8 cellular contexts compared by ENCODE assay signal in the genomic region with DNA sequence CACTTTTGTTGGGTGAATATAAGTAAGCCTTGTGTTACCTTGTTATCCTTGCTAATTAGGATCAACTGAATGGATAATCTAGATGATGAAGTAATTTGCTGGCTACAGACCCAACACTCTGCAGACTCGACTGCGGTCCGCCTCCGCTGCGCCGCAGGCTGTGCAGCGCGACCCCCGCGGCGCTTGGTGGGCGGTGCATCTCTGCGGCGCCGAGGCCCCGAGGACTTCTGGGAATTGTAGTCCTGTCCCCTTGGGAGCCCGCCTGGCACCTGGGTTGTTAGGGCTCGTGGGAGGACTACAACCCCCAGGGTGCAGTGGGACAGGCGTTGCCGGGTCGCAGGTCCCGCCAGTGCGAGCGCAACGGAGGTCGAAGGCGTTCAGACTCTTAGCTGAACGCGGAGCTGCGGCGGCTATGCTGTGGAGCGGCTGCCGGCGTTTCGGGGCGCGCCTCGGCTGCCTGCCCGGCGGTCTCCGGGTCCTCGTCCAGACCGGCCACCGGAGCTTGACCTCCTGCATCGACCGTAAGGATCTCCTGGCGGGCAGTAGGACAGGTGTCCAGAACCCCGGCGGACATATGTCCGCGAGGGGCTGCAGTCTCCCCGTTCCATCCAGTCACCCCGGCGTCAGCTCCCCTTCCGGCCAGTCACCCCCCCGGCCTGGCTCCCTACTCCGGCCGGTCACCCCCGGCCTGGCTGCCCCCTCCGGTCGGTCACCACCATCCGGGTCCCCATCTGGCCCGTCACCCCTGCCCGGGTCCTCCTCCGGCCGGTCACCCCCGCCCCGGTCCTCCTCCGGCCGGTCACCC. TPM values are rescaled to one million over a fixed set of nuclear protein-coding genes. Genes with fewer than 3 reads are reported as not detected.
A peak's percentile ranks its signal among the peaks of the same experiment; 100 is the strongest.
DNase-seq lines count a peak whose midpoint lies in the region; ATAC-seq and TF ChIP-seq lines count a peak whose summit lies in the region.

A gene (plus strand): TSS at position 380 of the 805 bp plus-strand sequence. CDS start 33 bp downstream, at position 413.
A gene (minus strand): TSS at position 164 of the 805 bp plus-strand sequence. CDS start 470 bp downstream, outside the sequence.

- dilution Hi-C loops in mammary epithelial cell (cut with HindIII; ENCODE audit: low sequenced_read_pairs) = no loop called here

- H3K27me3 ChIP-seq in AG04450 (ENCODE audit: control insufficient read depth, insufficient read depth, low read length) = no peaks in the 10 kb centered on the region
- H3K27me3 ChIP-seq in WERI-Rb-1 (ENCODE audit: insufficient read depth, low read depth, severe bottlenecking) = no peaks in the 10 kb centered on the region
- H3K27me3 ChIP-seq in mammary epithelial cell (ENCODE audit: insufficient read depth, low read length) = no peaks in the 10 kb centered on the region
- no peaks in the 10 kb centered on the region for H3K27me3 ChIP-seq in smooth muscle cell (ENCODE audit: low read depth)

- peaks cover 27% of the 10 kb centered on the region for H3K36me3 ChIP-seq in WERI-Rb-1
- H3K36me3 ChIP-seq in mammary epithelial cell (ENCODE audit: insufficient read depth, low read length) = no peaks in the 10 kb centered on the region
- peaks cover 3% of the 10 kb centered on the region for H3K36me3 ChIP-seq in smooth muscle cell (ENCODE audit: low read depth)

- in situ Hi-C loops in mammary epithelial cell (cut with MboI; ENCODE audit: low sequenced_read_pairs in 2 of 2) = no loop called here

- BruUV-seq in mammary epithelial cell (replicated peaks; lab: Mats Ljungman, UMichigan) = no TSS peak

- TF ChIP-seq CTCF in AG04450 (IDR thresholded peaks at IDR 0.05; ENCODE audit: low read depth, low read length) = peak; percentile 26; the same call in 1 of the 2 replicates
- TF ChIP-seq CTCF in WERI-Rb-1 (IDR thresholded peaks at IDR 0.05; ENCODE audit: low read depth, low read length) = no peak
- peak in 1 of 2 donors; percentile 27 for TF ChIP-seq CTCF in mammary epithelial cell (conservative IDR thresholded peaks at IDR 0.05 in 1 of 2, IDR thresholded peaks at IDR 0.05 in 1 of 2; ENCODE audit: extremely low read depth in 1 of 2, insufficient read depth in 1 of 2, low read depth in 1 of 2, low read length in 2 of 2)
- no peak for TF ChIP-seq CTCF in smooth muscle cell (IDR thresholded peaks at IDR 0.05; ENCODE audit: borderline replicate concordance, insufficient read depth, poor library complexity, severe bottlenecking)

- H3K9ac ChIP-seq in mammary epithelial cell (ENCODE audit: insufficient read depth, low read length) = peak within 1 kb of the TSS; percentile 25
- H3K9ac ChIP-seq in smooth muscle cell (ENCODE audit: low read depth) = peak within 1 kb of the TSS; percentile 69

- H3K79me2 ChIP-seq in mammary epithelial cell (ENCODE audit: insufficient read depth, low read length) = peaks cover 39% of the 10 kb centered on the region
- peaks cover 14% of the 10 kb centered on the region for H3K79me2 ChIP-seq in smooth muscle cell (ENCODE audit: low read depth)

- peak within 1 kb of the TSS; percentile 88 for H3K4me3 ChIP-seq in AG04450 (ENCODE audit: low read depth, low read length)
- H3K4me3 ChIP-seq in WERI-Rb-1 (ENCODE audit: low read depth, low read length) = peak within 1 kb of the TSS; percentile 67
- peak within 1 kb of the TSS; percentile 87 to 94 (median 92) for H3K4me3 ChIP-seq in mammary epithelial cell (replicated peaks in 1 of 3; ENCODE audit: insufficient read depth in 1 of 3, low read depth in 2 of 3, low read length in 3 of 3)
- H3K4me3 ChIP-seq in smooth muscle cell = peak within 1 kb of the TSS; percentile 87

- H4K20me1 ChIP-seq in mammary epithelial cell (ENCODE audit: insufficient read depth, low read length) = no peaks in the 10 kb centered on the region
- H4K20me1 ChIP-seq in smooth muscle cell (ENCODE audit: low read depth) = no peaks in the 10 kb centered on the region

- peaks cover 6% of the 10 kb centered on the region for H3K4me1 ChIP-seq in mammary epithelial cell (ENCODE audit: insufficient read depth, low read length)
- H3K4me1 ChIP-seq in smooth muscle cell (ENCODE audit: low read depth) = peaks cover 14% of the 10 kb centered on the region

- POLR2A ChIA-PET in AG04450 (lab: Yijun Ruan, JAX) = interaction anchor here (0.7 to 2.4 kb wide), 4 partner anchors 9 to 92 kb away, joined by 3 to 14 read pairs (median 4); a partner anchor contains a TSS

- H3K27ac ChIP-seq in AG04450 (ENCODE audit: low read depth, low read length) (peak within 1 kb of the TSS; percentile 57), WERI-Rb-1 (peak within 1 kb of the TSS; percentile 41), mammary epithelial cell (ENCODE audit: insufficient read depth, low read depth, low read length) (peak within 1 kb of the TSS; percentile 44), smooth muscle cell (ENCODE audit: low read depth) (no peak within 1 kb of the TSS)

- under 1% methylated on average over 22 of the region's 70 CpGs for WGBS in mammary epithelial cell (ENCODE audit: low coverage, missing lambda C conversion rate)
- 1% methylated on average over 60 of the region's 70 CpGs for WGBS in smooth muscle cell (ENCODE audit: low lambda C conversion rate)

- CTCF ChIA-PET in AG04450 (lab: Charles Lee) (interaction anchor here (0.8 to 1.7 kb wide), 4 partner anchors 9 to 138 kb away, joined by 3 to 9 read pairs (median 4); a partner anchor contains a TSS), mammary epithelial cell (lab: Charles Lee; ENCODE audit: low non-redundant PET) (interaction anchor here (0.6 kb wide), 1 partner anchor 17 kb away, joined by 4 read pairs; no protein-coding TSS in a partner anchor)

- peak within 1 kb of the TSS; percentile 81 for H3K4me2 ChIP-seq in mammary epithelial cell (ENCODE audit: insufficient read depth, low read depth, low read length)
- peak within 1 kb of the TSS; percentile 97 for H3K4me2 ChIP-seq in smooth muscle cell

- peak; percentile 92 for DNase-seq in AG04450 (ENCODE audit: low read depth, low spot score)
- peak; percentile 95 for DNase-seq in NCI-H2227 (lab: John Stamatoyannopoulos, UW; ENCODE audit: unreplicated experiment)
- peak; percentile 97 for DNase-seq in WERI-Rb-1
- peak; percentile 92 for DNase-seq in mammary epithelial cell
- DNase-seq in iPS-NIHi11 (ENCODE audit: low spot score) = peak; percentile 99
- DNase-seq in smooth muscle cell (lab: John Stamatoyannopoulos, UW; ENCODE audit: unreplicated experiment) = peak; percentile 74

- H2AFZ ChIP-seq in mammary epithelial cell (ENCODE audit: low read depth, low read length) (peak within 1 kb of the TSS; percentile 97), smooth muscle cell (ENCODE audit: low read depth) (peak within 1 kb of the TSS; percentile 98)

- H3K9me3 ChIP-seq in AG04450 (ENCODE audit: control insufficient read depth, insufficient read depth, low read length) (no peaks in the 10 kb centered on the region), WERI-Rb-1 (ENCODE audit: severe bottlenecking) (no peaks in the 10 kb centered on the region), mammary epithelial cell (replicated peaks; ENCODE audit: insufficient read depth, low read length) (no peaks in the 10 kb centered on the region), smooth muscle cell (replicated peaks; ENCODE audit: low read depth) (no peaks in the 10 kb centered on the region)

- ATAC-seq in GM18873 (IDR thresholded peaks at IDR 0.05; ENCODE audit: low FRiP score, unreplicated experiment) = peak; percentile 99
- ATAC-seq in HG03139 (IDR thresholded peaks at IDR 0.05; ENCODE audit: unreplicated experiment) = peak; percentile 99

- intact Hi-C loops in mammary epithelial cell (cut with micrococcal nuclease) = loop anchor here (2.0 to 5.0 kb wide), 3 partner anchors 21 to 201 kb away; a partner anchor contains a TSS

- H3F3A ChIP-seq in smooth muscle cell (ENCODE audit: low read depth) = no peaks in the 10 kb centered on the region

RNA-seq across cellular contexts. Expression of the first gene that starts in this region (rescaled TPM):
- polyA plus RNA-seq in AG04450 (2011; rRNA removed) (22.1 and 24.7 TPM in 2 replicates), mammary epithelial cell (19.5 TPM), smooth muscle cell (11.5 and 11.7 TPM in 2 replicates)
- 13.5 and 13.6 TPM in 2 replicates for polyA minus RNA-seq in AG04450 (2011; rRNA and poly(A)+ RNA removed)
- total RNA-seq in mammary epithelial cell (10 to 100 TPM; 20.8 to 21.0 TPM), smooth muscle cell (12.4 and 14.7 TPM in 2 replicates)
- 27.5 TPM for polyA minus RNA-seq in mammary epithelial cell

RNA-seq across cellular contexts. Expression of the second gene that starts in this region (rescaled TPM):
- polyA plus RNA-seq in AG04450 (2011; rRNA removed) (73.3 and 80.8 TPM in 2 replicates), mammary epithelial cell (42.9 TPM), smooth muscle cell (41.3 and 45.4 TPM in 2 replicates)
- polyA minus RNA-seq in AG04450 (2011; rRNA and poly(A)+ RNA removed) = 51.9 and 52.5 TPM in 2 replicates
- total RNA-seq in mammary epithelial cell (10 to 100 TPM; 30.2 to 38.0 TPM), smooth muscle cell (49.7 and 53.1 TPM in 2 replicates)
- polyA minus RNA-seq in mammary epithelial cell = 20.2 TPM
